Comparison of ENCODE assay signal across 1 cellular context in genomic region chr1:46522184-46522968, GRCh38.
TF ChIP-seq lines count a peak whose summit lies in the region.

No MANE protein-coding gene starts in this region.

TF ChIP-seq in K562, 482 proteins besides CTCF, POLR2A, EP300 and RAD21 (continued from another document and continues in another):
- TF ChIP-seq THAP12 (CRISPR knock-in tag; IDR thresholded peaks at IDR 0.05), result no peak
- TF ChIP-seq RBM15 (IDR thresholded peaks at IDR 0.05; ENCODE audit: insufficient read depth, low read length), result no peak
- no peak for TF ChIP-seq ILF3 (IDR thresholded peaks at IDR 0.05; ENCODE audit: borderline replicate concordance)
- peak; percentile 89 for TF ChIP-seq TAL1 (IDR thresholded peaks at IDR 0.05)
- 0 out of 2 replicates have a peak, but pooled peaks have one; percentile 48 for TF ChIP-seq ZNF668 (CRISPR knock-in tag; IDR thresholded peaks at IDR 0.05)
- no peak for TF ChIP-seq ARID4B (CRISPR knock-in tag; IDR thresholded peaks at IDR 0.05)
- TF ChIP-seq KDM1A (IDR thresholded peaks at IDR 0.05), result peak; percentile 92 to 93
- no peak for TF ChIP-seq NUFIP1 (IDR thresholded peaks at IDR 0.05; ENCODE audit: partially characterized antibody)
- peak; percentile 83; the same call in 1 of the 2 replicates for TF ChIP-seq TOE1 (IDR thresholded peaks at IDR 0.05; ENCODE audit: borderline replicate concordance)
- TF ChIP-seq TOE1 (CRISPR knock-in tag; IDR thresholded peaks at IDR 0.05; ENCODE audit: borderline replicate concordance, low read depth), result 0 out of 2 replicates have a peak, but pooled peaks have one; percentile 31
- TF ChIP-seq CTBP1 (IDR thresholded peaks at IDR 0.05; ENCODE audit: borderline replicate concordance), result peak; percentile 82; the same call in 1 of the 2 replicates
- TF ChIP-seq ZFP91 (CRISPR knock-in tag; IDR thresholded peaks at IDR 0.05), result no peak
- TF ChIP-seq XRCC3 (IDR thresholded peaks at IDR 0.05), result no peak
- peak; percentile 74 for TF ChIP-seq CHD4 (IDR thresholded peaks at IDR 0.05; ENCODE audit: insufficient read depth, insufficient replicate concordance, low read depth, low read length, poor library complexity, severe bottlenecking)
- TF ChIP-seq ZNF407 (IDR thresholded peaks at IDR 0.05; ENCODE audit: low read depth), result no peak
- TF ChIP-seq ID3 (CRISPR knock-in tag; IDR thresholded peaks at IDR 0.05), result no peak
- TF ChIP-seq ID3 (tag; IDR thresholded peaks at IDR 0.05), result peak; percentile 83
- TF ChIP-seq ZNF24 (IDR thresholded peaks at IDR 0.05), result peak; percentile 45; the same call in 1 of the 2 replicates
- no peak for TF ChIP-seq GTF2F1 (IDR thresholded peaks at IDR 0.05; ENCODE audit: low read depth, low read length)
- peak; percentile 94 to 98; a peak in 3 of 4 replicates for TF ChIP-seq UBTF (IDR thresholded peaks at IDR 0.05; ENCODE audit: borderline replicate concordance in 1 of 2, low read depth in 2 of 2, low read length in 2 of 2)
- TF ChIP-seq MCM2 (IDR thresholded peaks at IDR 0.05; ENCODE audit: low read depth), result no peak
- TF ChIP-seq RREB1 (CRISPR knock-in tag; IDR thresholded peaks at IDR 0.05), result no peak
- TF ChIP-seq ZNF717 (CRISPR knock-in tag; IDR thresholded peaks at IDR 0.05), result no peak
- TF ChIP-seq SP1 (CRISPR knock-in tag; IDR thresholded peaks at IDR 0.05), result peak; percentile 71; the same call in 1 of the 2 replicates
- TF ChIP-seq DACH1 (IDR thresholded peaks at IDR 0.05; ENCODE audit: partially characterized antibody), result peak; percentile 89
- TF ChIP-seq ERF (CRISPR knock-in tag; IDR thresholded peaks at IDR 0.05), result no peak
- TF ChIP-seq SIN3A (IDR thresholded peaks at IDR 0.05; ENCODE audit: borderline replicate concordance in 2 of 2, control insufficient read depth in 1 of 2, low read depth in 2 of 2, low read length in 2 of 2), result peak; percentile 86 to 93; a peak in 2 of 4 replicates
